ENCODE assay signal across 16 cellular contexts in the genomic region with DNA sequence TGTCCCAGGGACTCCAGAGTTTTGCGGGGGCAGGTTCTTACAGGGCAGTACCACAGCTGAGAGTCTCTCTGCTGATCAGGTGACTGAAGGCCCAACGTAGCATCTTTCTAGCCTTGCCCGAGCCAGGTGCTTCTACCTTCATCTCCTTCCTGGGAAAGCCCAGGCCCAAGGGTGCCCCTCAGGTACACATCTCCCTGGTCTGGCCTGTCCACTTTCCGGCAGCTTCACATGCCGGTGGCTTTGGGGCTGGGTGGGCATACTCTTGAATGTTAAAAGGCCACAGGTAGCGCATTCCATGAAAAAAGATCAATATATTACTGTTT. TPM values are rescaled to one million over a fixed set of nuclear protein-coding genes. Genes with fewer than 3 reads are reported as not detected.
A peak's percentile ranks its signal among the peaks of the same experiment; 100 is the strongest.
DNase-seq lines count a peak whose midpoint lies in the region; ATAC-seq and TF ChIP-seq lines count a peak whose summit lies in the region.
"Had no signal": no experiment of that assay in that cellular context is flagged by ENCODE, and none has a peak within 500 bp of the region (broad histone marks: within the 10 kb centered on the region; RNA-seq: fewer than 3 reads in every experiment).

No MANE protein-coding gene starts in this region.

- no peak for ATAC-seq in left cardiac atrium
- ATAC-seq: A549 had no signal

- H3K27ac Mint-ChIP-seq in activated CD4-positive, alpha-beta T cell treated with anti-CD3 and anti-CD28 coated beads, Interleukin-2, amount 10 ng/mL, durations not matched to agents 7 days and 5 days: peak overlapping the region; percentile 94

- no peaks in the 10 kb centered on the region for H3K79me2 ChIP-seq in OCI-LY7 (ENCODE audit: insufficient read depth, low read depth, low read length)

- intact Hi-C loops in OCI-LY7 (cut with micrococcal nuclease; ENCODE audit: unreplicated experiment) (loop anchor here (1.0 to 10.0 kb wide), 2 partner anchors 42 to 387 kb away; a partner anchor contains a TSS), esophagus squamous epithelium (cut with DNase I) (no loop called here), vagina (cut with DNase I) (no loop called here), left cardiac atrium (cut with DNase I) (no loop called here)

- H3K27me3 ChIP-seq in esophagus squamous epithelium (no peaks in the 10 kb centered on the region), skeletal muscle tissue (ENCODE audit: control insufficient read depth in 3 of 3, insufficient read depth in 3 of 3, low read length in 3 of 3) (no peaks in the 10 kb centered on the region), vagina (no peaks in the 10 kb centered on the region)

- TF ChIP-seq CTCF in OCI-LY7 (conservative IDR thresholded peaks at IDR 0.05; ENCODE audit: low read length) (no peak), esophagus squamous epithelium (IDR thresholded peaks at IDR 0.05) (no peak), vagina (IDR thresholded peaks at IDR 0.05) (no peak)

- no peaks in the 10 kb centered on the region for H3K9me3 Mint-ChIP-seq in activated CD4-positive, alpha-beta T cell treated with anti-CD3 and anti-CD28 coated beads, Interleukin-2, amount 10 ng/mL, durations not matched to agents 7 days and 5 days

- peak overlapping the region; percentile 27 for H3K4me3 Mint-ChIP-seq in activated CD4-positive, alpha-beta T cell treated with anti-CD3 and anti-CD28 coated beads, Interleukin-2, amount 10 ng/mL, durations not matched to agents 7 days and 5 days

- no peak overlapping the region for H3K4me2 ChIP-seq in OCI-LY7 (ENCODE audit: low read length)
- H3K4me2 ChIP-seq: A549 had no signal

- H3K27ac ChIP-seq in OCI-LY7 (ENCODE audit: low read depth, low read length, poor library complexity, severe bottlenecking): no peak overlapping the region
- H3K27ac ChIP-seq in esophagus squamous epithelium: peak overlapping the region in 3 of 4 donors; percentile 26 to 70 (median 70)
- peak overlapping the region; percentile 89 for H3K27ac ChIP-seq in skeletal muscle tissue (ENCODE audit: low read depth, low read length)
- no peak overlapping the region for H3K27ac ChIP-seq in vagina
- H3K27ac ChIP-seq: A549 had no signal

- no peak overlapping the region for H3K4me3 ChIP-seq in OCI-LY7 (ENCODE audit: low read depth, low read length, poor library complexity, severe bottlenecking)
- no peak overlapping the region for H3K4me3 ChIP-seq in esophagus squamous epithelium
- H3K4me3 ChIP-seq in skeletal muscle tissue (ENCODE audit: low read length in 3 of 3): no peak overlapping the region
- H3K4me3 ChIP-seq in vagina: no peak overlapping the region
- H3K4me3 ChIP-seq: A549 had no signal

- H3K9ac ChIP-seq in skeletal muscle tissue (ENCODE audit: low read depth in 1 of 3, low read length in 3 of 3): no peak overlapping the region

- no peaks in the 10 kb centered on the region for H3K27me3 Mint-ChIP-seq in activated CD4-positive, alpha-beta T cell treated with anti-CD3 and anti-CD28 coated beads, Interleukin-2, amount 10 ng/mL, durations not matched to agents 7 days and 5 days

- no peaks in the 10 kb centered on the region for H3K9me2 ChIP-seq in OCI-LY7 (ENCODE audit: insufficient read depth, low read length)

- no peak for TF ChIP-seq POLR2A in esophagus squamous epithelium (IDR thresholded peaks at IDR 0.05)
- no peak for TF ChIP-seq POLR2A in vagina (IDR thresholded peaks at IDR 0.05)

- 94 to 98% methylated on average over 5 to 6 of the region's 6 CpGs for WGBS in esophagus squamous epithelium, 2 donors

- CTCF ChIA-PET in activated CD4-positive, alpha-beta T cell treated with anti-CD3 and anti-CD28 coated beads, Interleukin-2, amount 10 ng/mL, durations not matched to agents 7 days and 5 days (lab: Charles Lee): interaction anchor here (1.4 to 2.2 kb wide), 2 partner anchors 11 to 37 kb away, joined by 3 to 6 read pairs; no protein-coding TSS in a partner anchor
- CTCF ChIA-PET in OCI-LY7 (lab: Charles Lee; ENCODE audit: unreplicated experiment): no interaction called here

- H3K36me3 Mint-ChIP-seq in activated CD4-positive, alpha-beta T cell treated with anti-CD3 and anti-CD28 coated beads, Interleukin-2, amount 10 ng/mL, durations not matched to agents 7 days and 5 days (ENCODE audit: low read depth): no peaks in the 10 kb centered on the region

- H4K20me1 ChIP-seq in OCI-LY7 (ENCODE audit: insufficient read depth, low read length): no peaks in the 10 kb centered on the region

- BruUV-seq in OCI-LY7 (replicated peaks; lab: Mats Ljungman, UMichigan): no TSS peak

- peaks cover 43% of the 10 kb centered on the region for H3K4me1 ChIP-seq in OCI-LY7 (ENCODE audit: insufficient read depth, low read length, poor library complexity, severe bottlenecking)
- H3K4me1 ChIP-seq in esophagus squamous epithelium: peaks cover 16 to 71% (median 35%) of the 10 kb centered on the region in 3 donors
- peaks cover 54 to 76% (median 54%) of the 10 kb centered on the region in 3 donors for H3K4me1 ChIP-seq in skeletal muscle tissue (ENCODE audit: control insufficient read depth in 3 of 3, insufficient read depth in 3 of 3, low read length in 3 of 3)
- peaks cover 34% of the 10 kb centered on the region for H3K4me1 ChIP-seq in vagina
- H3K4me1 ChIP-seq: A549 had no signal

- DNase-seq in activated CD4-positive, alpha-beta T cell treated with anti-CD3 and anti-CD28 coated beads, Interleukin-2, amount 10 ng/mL, durations not matched to agents 7 days and 5 days: no peak
- no peak for DNase-seq in activated CD4-positive, alpha-beta T cell treated with anti-CD3 and anti-CD28 coated beads, Interleukin-2, amount 50 U/mL, for 1 hour
- DNase-seq in OCI-LY7 (ENCODE audit: low spot score): no peak
- DNase-seq in esophagus squamous epithelium (lab: John Stamatoyannopoulos, UW): no peak
- no peak for DNase-seq in inferior parietal cortex (ENCODE audit: extremely low spot score)
- no peak for DNase-seq in vagina (ENCODE audit: extremely low spot score in 2 of 2)
- DNase-seq in left cardiac atrium: no peak
- DNase-seq: amniotic stem cell, GF-D8, midbrain, NCI-H1092 had no signal

- POLR2A ChIA-PET in activated CD4-positive, alpha-beta T cell treated with anti-CD3 and anti-CD28 coated beads, Interleukin-2, amount 10 ng/mL, durations not matched to agents 7 days and 5 days (lab: Charles Lee): no interaction called here
- POLR2A ChIA-PET in OCI-LY7 (lab: Charles Lee): interaction anchor here (1.6 to 4.4 kb wide), 2 partner anchors 10 to 13 kb away, joined by 4 to 22 read pairs; no protein-coding TSS in a partner anchor

- H3K4me1 Mint-ChIP-seq in activated CD4-positive, alpha-beta T cell treated with anti-CD3 and anti-CD28 coated beads, Interleukin-2, amount 10 ng/mL, durations not matched to agents 7 days and 5 days: peaks cover 81% of the 10 kb centered on the region

- no peaks in the 10 kb centered on the region for H3K9me3 ChIP-seq in OCI-LY7 (ENCODE audit: low read length)
- H3K9me3 ChIP-seq in esophagus squamous epithelium: no peaks in the 10 kb centered on the region
- no peaks in the 10 kb centered on the region for H3K9me3 ChIP-seq in skeletal muscle tissue (ENCODE audit: control insufficient read depth in 3 of 3, low read length in 3 of 3)
- H3K9me3 ChIP-seq in vagina: no peaks in the 10 kb centered on the region
- H3K9me3 ChIP-seq: A549 had no signal

- peak overlapping the region; percentile 59; the same call in 1 of the 2 replicates for H2AFZ ChIP-seq in OCI-LY7 (ENCODE audit: low read length)

- no peaks in the 10 kb centered on the region for H3K36me3 ChIP-seq in OCI-LY7 (ENCODE audit: insufficient read depth, low read length)
- no peaks in the 10 kb centered on the region for H3K36me3 ChIP-seq in esophagus squamous epithelium
- H3K36me3 ChIP-seq in skeletal muscle tissue (ENCODE audit: control insufficient read depth in 3 of 3, insufficient read depth in 3 of 3, low read length in 3 of 3): no peaks in the 10 kb centered on the region
- H3K36me3 ChIP-seq in vagina: no peaks in the 10 kb centered on the region

RNA-seq across cellular contexts. Expression of a gene that starts 5.7 kb away (rescaled TPM):
- 100 to 1,000 TPM; 126 to 138 TPM for total RNA-seq in activated CD4-positive, alpha-beta T cell treated with anti-CD3 and anti-CD28 coated beads, Interleukin-2, amount 10 ng/mL, durations not matched to agents 7 days and 5 days
- 69.7 and 86.3 TPM in 2 replicates for total RNA-seq in OCI-LY7 (2014; rRNA removed; shearing (Covaris generic))
- total RNA-seq in OCI-LY7 (2022) (139 and 146 TPM in 2 replicates), esophagus squamous epithelium (10 to 100 TPM; 15.8 to 57.4 (median 21.9) TPM), skeletal muscle tissue (38.1 TPM), vagina (77.8 TPM), left cardiac atrium (10 to 100 TPM; 43.6 to 53.5 TPM)

RNA-seq across cellular contexts. Expression of a gene that starts 33.9 kb away (rescaled TPM):
- 100 to 1,000 TPM; 185 to 215 TPM for total RNA-seq in activated CD4-positive, alpha-beta T cell treated with anti-CD3 and anti-CD28 coated beads, Interleukin-2, amount 10 ng/mL, durations not matched to agents 7 days and 5 days
- total RNA-seq in OCI-LY7 (2014; rRNA removed; shearing (Covaris generic)): 146 and 184 TPM in 2 replicates
- 326 and 350 TPM in 2 replicates for total RNA-seq in OCI-LY7 (2022)
- 100 to 1,000 TPM; 123 to 150 (median 135) TPM for total RNA-seq in esophagus squamous epithelium
- total RNA-seq in skeletal muscle tissue: 44.4 TPM
- total RNA-seq in vagina: 92.6 TPM
- total RNA-seq in left cardiac atrium: 100 to 1,000 TPM in 1 of 2 donors, 10 to 100 TPM in 1; 81.3 to 141 TPM

RNA-seq across cellular contexts. Expression of a gene that starts 51.1 kb away (rescaled TPM):
- total RNA-seq in activated CD4-positive, alpha-beta T cell treated with anti-CD3 and anti-CD28 coated beads, Interleukin-2, amount 10 ng/mL, durations not matched to agents 7 days and 5 days: not detected
- total RNA-seq in OCI-LY7 (2014; rRNA removed; shearing (Covaris generic)): not detected in 2 replicates
- total RNA-seq in OCI-LY7 (2022) (not detected in 2 replicates), esophagus squamous epithelium (not detected), skeletal muscle tissue (not detected), vagina (not detected), left cardiac atrium (not detected)
- total RNA-seq: chondrocyte, Right ventricle myocardium superior, temporal lobe had no signal

Comparison
In these comparisons a context has a peak if more than half of its experiments do, and no peak if none do; other contexts are left out.
1. H3K27ac ChIP-seq: peak in esophagus squamous epithelium (3 of 4) and skeletal muscle tissue (single experiment); none in OCI-LY7 (single experiment) and vagina (single experiment).